In genomic region chr5:170623576-170624181, GRCh38 we compare ENCODE assay signal across 8 cellular contexts.
DNase-seq lines count a peak whose midpoint lies in the region; ATAC-seq and TF ChIP-seq lines count a peak whose summit lies in the region.

No MANE protein-coding gene starts in this region.

- no peaks in the 10 kb centered on the region for H3K79me2 ChIP-seq in OCI-LY7 (ENCODE audit: insufficient read depth, low read depth, low read length)

- H3K27ac ChIP-seq in OCI-LY7 (ENCODE audit: low read depth, low read length, poor library complexity, severe bottlenecking) (no peak overlapping the region), dorsolateral prefrontal cortex (no peak overlapping the region)

- CTCF ChIA-PET in OCI-LY7 (lab: Charles Lee; ENCODE audit: unreplicated experiment), result no interaction called here

- peaks cover 22% of the 10 kb centered on the region for H3K27me3 Mint-ChIP-seq in nephron progenitor cell (ENCODE audit: low read depth, poor library complexity)

- H3K4me3 Mint-ChIP-seq in nephron progenitor cell, result no peak overlapping the region

- no peak for ATAC-seq in GM18867 (IDR thresholded peaks at IDR 0.05; ENCODE audit: unreplicated experiment)
- ATAC-seq in GM21825 (IDR thresholded peaks at IDR 0.05; ENCODE audit: unreplicated experiment), result no peak

- H3K27ac Mint-ChIP-seq in nephron progenitor cell, result no peak overlapping the region

- DNase-seq in AG09319 (ENCODE audit: extremely low read depth, low read depth) (peak; percentile 5), GM13977 (ENCODE audit: low spot score) (peak; percentile 56), OCI-LY7 (ENCODE audit: low spot score) (no peak), dorsolateral prefrontal cortex (peak in 7 of 10 donors; percentile 31 to 66 (median 47)), nephron progenitor cell (peak; percentile 76), lower leg skin (ENCODE audit: low spot score in 2 of 2) (no peak)

- TF ChIP-seq CTCF in AG09319 (IDR thresholded peaks at IDR 0.05; ENCODE audit: low read depth, low read length) (peak; percentile 48), GM13977 (IDR thresholded peaks at IDR 0.05; ENCODE audit: extremely low read depth, insufficient read depth, missing control alignments) (peak; percentile 66), OCI-LY7 (conservative IDR thresholded peaks at IDR 0.05; ENCODE audit: low read length) (peak; percentile 68), dorsolateral prefrontal cortex (IDR thresholded peaks at IDR 0.05 in 54 of 56, conservative IDR thresholded peaks at IDR 0.05 in 2 of 56; ENCODE audit: low read depth in 1 of 56, partially characterized antibody in 56 of 56) (peak in 53 of 56 donors; percentile 43 to 78 (median 65)), nephron progenitor cell (IDR thresholded peaks at IDR 0.05) (peak; percentile 71), lower leg skin (IDR thresholded peaks at IDR 0.05) (no peak)

- no TSS peak for BruUV-seq in OCI-LY7 (replicated peaks; lab: Mats Ljungman, UMichigan)

- in situ Hi-C loops in GM13977 (cut with MboI; ENCODE audit: low pct_unique_long_range_greater_than_20kb, low sequenced_read_pairs, unreplicated experiment), result loop anchor here (10.0 to 25.0 kb wide), 2 partner anchors 179 to 386 kb away; partner anchors contain the start of gene C5orf58

- H3K4me3 ChIP-seq in OCI-LY7 (ENCODE audit: low read depth, low read length, poor library complexity, severe bottlenecking), result no peak overlapping the region
- H3K4me3 ChIP-seq in dorsolateral prefrontal cortex, result no peak overlapping the region
- no peak overlapping the region for H3K4me3 ChIP-seq in lower leg skin (ENCODE audit: low read depth, poor library complexity, severe bottlenecking)

- intact Hi-C loops in OCI-LY7 (cut with micrococcal nuclease; ENCODE audit: unreplicated experiment) (no loop called here), dorsolateral prefrontal cortex (cut with DNase I) (loop anchor here in 1 of 2 donors (1.0 kb wide), 1 partner anchor 188 kb away; no protein-coding TSS in a partner anchor), lower leg skin (cut with DNase I; ENCODE audit: low total_unique reads) (no loop called here)

- peaks cover 11% of the 10 kb centered on the region for H3K4me1 Mint-ChIP-seq in nephron progenitor cell

- no peaks in the 10 kb centered on the region for H3K36me3 Mint-ChIP-seq in nephron progenitor cell (ENCODE audit: low read depth)

- POLR2A ChIA-PET in OCI-LY7 (lab: Charles Lee), result no interaction called here

- WGBS in lower leg skin, 2 donors, result 42 to 55% methylated on average over 16 of the region's 16 CpGs

- no peaks in the 10 kb centered on the region for H3K36me3 ChIP-seq in OCI-LY7 (ENCODE audit: insufficient read depth, low read length)

- no peaks in the 10 kb centered on the region for H3K9me3 ChIP-seq in OCI-LY7 (ENCODE audit: low read length)

- no peaks in the 10 kb centered on the region for H3K4me1 ChIP-seq in OCI-LY7 (ENCODE audit: insufficient read depth, low read length, poor library complexity, severe bottlenecking)

- H3K9me3 Mint-ChIP-seq in nephron progenitor cell, result no peaks in the 10 kb centered on the region

- no peaks in the 10 kb centered on the region for H3K27me3 ChIP-seq in dorsolateral prefrontal cortex

- no peak overlapping the region for H3K4me2 ChIP-seq in OCI-LY7 (ENCODE audit: low read length)

- TF ChIP-seq POLR2A in lower leg skin (IDR thresholded peaks at IDR 0.05), result no peak

- H2AFZ ChIP-seq in OCI-LY7 (ENCODE audit: low read length), result no peak overlapping the region

- H3K9me2 ChIP-seq in OCI-LY7 (ENCODE audit: insufficient read depth, low read length), result no peaks in the 10 kb centered on the region

- no peaks in the 10 kb centered on the region for H4K20me1 ChIP-seq in OCI-LY7 (ENCODE audit: insufficient read depth, low read length)

Comparison
In these comparisons a context has a peak if more than half of its experiments do, and no peak if none do; other contexts are left out.
1. DNase-seq: peak in AG09319 (single experiment), GM13977 (single experiment), dorsolateral prefrontal cortex (7 of 10) and nephron progenitor cell (single experiment); none in OCI-LY7 (single experiment) and lower leg skin (0 of 2).
2. CTCF ChIP-seq: peak in AG09319 (single experiment), GM13977 (single experiment), OCI-LY7 (single experiment), dorsolateral prefrontal cortex (53 of 56) and nephron progenitor cell (single experiment); none in lower leg skin (0 of 3).